Comparison of ENCODE assay signal across 8 cellular contexts in the genomic region with DNA sequence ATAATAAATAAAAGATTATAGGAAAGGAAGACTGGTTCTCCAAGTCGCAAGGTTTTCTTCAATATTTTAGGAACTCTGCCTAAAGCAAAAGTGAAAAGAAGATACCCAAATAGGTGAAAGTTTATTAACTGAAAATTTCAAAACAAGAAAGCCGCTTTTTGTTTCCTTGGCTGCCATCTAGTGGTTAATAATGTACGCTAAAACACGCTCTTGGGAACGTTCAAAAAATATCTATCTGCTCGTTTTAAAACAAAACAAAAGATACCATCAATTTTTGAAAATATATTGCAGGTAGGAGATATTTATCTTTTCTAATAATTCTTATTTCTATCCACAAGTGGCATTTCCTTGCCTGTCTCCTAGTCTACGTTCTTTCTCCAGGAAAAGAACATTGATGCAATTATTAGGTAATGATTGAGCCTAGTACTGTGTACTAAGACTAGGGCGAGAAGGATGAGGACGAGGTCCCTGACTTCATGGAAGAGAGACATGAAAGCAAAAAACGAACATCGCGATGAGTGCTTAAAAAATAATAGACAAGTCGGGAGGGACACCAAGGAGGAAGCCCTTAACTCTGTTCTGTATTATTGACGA.
DNase-seq lines count a peak whose midpoint lies in the region; ATAC-seq and TF ChIP-seq lines count a peak whose summit lies in the region.

No MANE protein-coding gene starts in this region.

- H3K9me3 ChIP-seq in H9 (ENCODE audit: control insufficient read depth, low read depth, low read length) (no peaks in the 10 kb centered on the region), PC-3 (ENCODE audit: low read length) (no peaks in the 10 kb centered on the region)

- no peak overlapping the region for H4K5ac ChIP-seq in H9 (ENCODE audit: insufficient read length, low read depth, low read length)

- no peaks in the 10 kb centered on the region for H4K20me1 ChIP-seq in H9 (ENCODE audit: control insufficient read depth, insufficient read depth, insufficient read length)
- no peaks in the 10 kb centered on the region for H4K20me1 ChIP-seq in PC-3 (ENCODE audit: low read length)

- H3K9ac ChIP-seq in H9 (ENCODE audit: extremely low read depth, insufficient read length, low read length) (no peak overlapping the region), PC-3 (ENCODE audit: low read length) (no peak overlapping the region)

- peak; percentile 85 for TF ChIP-seq CTCF in H9 (conservative IDR thresholded peaks at IDR 0.05)
- peak; percentile 89 for TF ChIP-seq CTCF in PC-3 (conservative IDR thresholded peaks at IDR 0.05; ENCODE audit: low read depth, low read length)

- H3K23me2 ChIP-seq in H9 (ENCODE audit: insufficient read length, low read depth, low read length, poor library complexity, severe bottlenecking), result no peaks in the 10 kb centered on the region

- DNase-seq in AML-193 (lab: John Stamatoyannopoulos, UW) (peak; percentile 22 to 37), H9 (no peak), PC-3 (peak; percentile 84), erythroblast (lab: John Stamatoyannopoulos, UW) (peak; percentile 7 to 32), renal cortical epithelial cell (ENCODE audit: low read depth) (peak; percentile 33), NCI-H524 treated with DMSO at 0.1 percent for 48 hours (lab: John Stamatoyannopoulos, UW) (no peak)

- H2AK5ac ChIP-seq in H9 (ENCODE audit: insufficient read length, low read length), result no peak overlapping the region

- H3K9me3 Mint-ChIP-seq in H9, result no peaks in the 10 kb centered on the region

- peak; percentile 23; the same call in 1 of the 2 replicates for ATAC-seq in PC-3
- ATAC-seq in HG02678 (IDR thresholded peaks at IDR 0.05; ENCODE audit: unreplicated experiment), result no peak
- ATAC-seq in HG03045 (IDR thresholded peaks at IDR 0.05; ENCODE audit: unreplicated experiment), result no peak

- H3K56ac ChIP-seq in H9 (ENCODE audit: insufficient read length, low read depth, low read length), result no peak overlapping the region

- H3K79me1 ChIP-seq in H9 (ENCODE audit: insufficient read depth, low read depth, low read length, poor library complexity, severe bottlenecking), result no peaks in the 10 kb centered on the region

- H3K18ac ChIP-seq in H9 (ENCODE audit: insufficient read length, low read depth, low read length), result no peak overlapping the region

- H3K27ac Mint-ChIP-seq in H9, result no peak overlapping the region

- H3K4me3 Mint-ChIP-seq in H9, result no peak overlapping the region

- H3K27me3 Mint-ChIP-seq in H9 (ENCODE audit: low read depth), result no peaks in the 10 kb centered on the region

- H3K79me2 ChIP-seq in H9 (ENCODE audit: insufficient read depth, low read length) (no peaks in the 10 kb centered on the region), PC-3 (ENCODE audit: low read length) (no peaks in the 10 kb centered on the region)

- peaks cover 14 to 15% of the 10 kb centered on the region in 2 experiments for H3K4me1 Mint-ChIP-seq in H9

- no peak overlapping the region for H2BK15ac ChIP-seq in H9 (ENCODE audit: low read depth, low read length)

- no peaks in the 10 kb centered on the region for H3F3A ChIP-seq in PC-3 (ENCODE audit: low read length, unreplicated experiment)

- H2BK20ac ChIP-seq in H9 (ENCODE audit: low read depth, low read length, poor library complexity, severe bottlenecking), result no peak overlapping the region

- H4K8ac ChIP-seq in H9 (replicated peaks; ENCODE audit: insufficient read length, low read depth, low read length), result no peak overlapping the region

- H3K14ac ChIP-seq in H9 (ENCODE audit: insufficient read depth, low read length), result no peak overlapping the region

- no peak for TF ChIP-seq POLR2A in erythroblast (IDR thresholded peaks at IDR 0.05; ENCODE audit: low read length)

- H2AFZ ChIP-seq in H9 (ENCODE audit: low read length) (no peak overlapping the region), PC-3 (ENCODE audit: low read length) (no peak overlapping the region)

- H3K4me3 ChIP-seq in PC-3 (ENCODE audit: low read length), result no peak overlapping the region

- no peak overlapping the region for H3K23ac ChIP-seq in H9 (ENCODE audit: insufficient read length, low read depth, low read length)

- CTCF ChIA-PET in PC-3 (lab: Charles Lee), result no interaction called here

- H4K91ac ChIP-seq in H9 (ENCODE audit: insufficient read length, low read depth, low read length), result no peak overlapping the region

- no peak overlapping the region for H3T11ph ChIP-seq in H9 (ENCODE audit: low read length)

- no peaks in the 10 kb centered on the region for H3K36me3 ChIP-seq in PC-3 (ENCODE audit: low read depth, low read length)

- BruUV-seq in PC-3 (replicated peaks; lab: Mats Ljungman, UMichigan), result no TSS peak

- H2BK12ac ChIP-seq in H9 (ENCODE audit: insufficient read length, low read depth, low read length), result no peak overlapping the region

- WGBS in H9 (ENCODE audit: extremely low coverage, insufficient read length, low lambda C conversion rate), result no CpG with 5 or more reads among the region's 14 CpGs

- H3K4me1 ChIP-seq in H9 (ENCODE audit: insufficient read depth, low read length), result no peaks in the 10 kb centered on the region; the same call in 1 of the 2 replicates
- peaks cover 17% of the 10 kb centered on the region for H3K4me1 ChIP-seq in PC-3 (ENCODE audit: insufficient read depth, low read length)

- H3K4ac ChIP-seq in H9 (ENCODE audit: low read depth, low read length), result no peak overlapping the region

- H3K27ac ChIP-seq in H9 (ENCODE audit: insufficient read length, low read depth, low read length) (no peak overlapping the region), PC-3 (ENCODE audit: low read length) (no peak overlapping the region)

- H3K27me3 ChIP-seq in H9 (ENCODE audit: insufficient read depth, low read length) (no peaks in the 10 kb centered on the region), PC-3 (ENCODE audit: low read length) (no peaks in the 10 kb centered on the region)

- H2BK5ac ChIP-seq in H9 (ENCODE audit: insufficient read length, low read length), result no peak overlapping the region

- H3K4me2 ChIP-seq in H9 (ENCODE audit: insufficient read depth, insufficient read length, low read length) (no peak overlapping the region), PC-3 (ENCODE audit: low read length) (0 out of 2 replicates have a peak overlapping the region, but pooled peaks have one; percentile 19)

- intact Hi-C loops in PC-3 (cut with micrococcal nuclease), result loop anchor here (1.0 kb wide), 3 partner anchors 97 to 181 kb away; no protein-coding TSS in a partner anchor

- H3K9me2 ChIP-seq in PC-3 (replicated peaks; ENCODE audit: low read length), result no peaks in the 10 kb centered on the region

- POLR2A ChIA-PET in PC-3 (lab: Charles Lee; ENCODE audit: unreplicated experiment), result no interaction called here

- H3K36me3 Mint-ChIP-seq in H9 (ENCODE audit: insufficient read depth in 1 of 3, low read depth in 3 of 3), result no peaks in the 10 kb centered on the region

- H2BK120ac ChIP-seq in H9 (ENCODE audit: low read depth, low read length, poor library complexity, severe bottlenecking), result no peak overlapping the region

Comparison
In these comparisons a context has a peak if more than half of its experiments do, and no peak if none do; other contexts are left out.
1. DNase-seq: peak in AML-193 (2 of 2), PC-3 (single experiment), erythroblast (2 of 2) and renal cortical epithelial cell (single experiment); none in H9 (single experiment) and NCI-H524 treated with DMSO at 0.1 percent for 48 hours (single experiment).